ENCODE assay signal across 34 cellular contexts in genomic region chr2:100676346-100676745, GRCh38.
"Had no signal": no experiment of that assay in that cellular context is flagged by ENCODE, and none has a peak within 500 bp of the region (broad histone marks: within the 10 kb centered on the region; RNA-seq: fewer than 3 reads in every experiment).

No MANE protein-coding gene starts in this region.

- H3K9me3 Mint-ChIP-seq: activated B cell treated with CpG ODN at 0.5 μM for 24 hours; activated CD8-positive, alpha-beta T cell treated with anti-CD3 and anti-CD28 coated beads for 36 hours; activated T-cell treated with anti-CD3 and anti-CD28 coated beads, Interleukin-2, amount 50 U/mL, for 24 hours; activated T-helper 17 cell treated with anti-CD3 and anti-CD28 coated beads, Interleukin-2, amount 50 U/mL, for 72 hours; central memory CD8-positive, alpha-beta T cell; dendritic cell treated with granulocyte-macrophage colony-stimulating factor and Interleukin-4, amounts not matched to agents 40 ng/mL and 50 ng/mL, for 4 days; endodermal cell; T-helper 2 cell treated with Interferon-gamma antibody and Interleukin-4, amounts not matched to agents 5 μg/mL and 100 μg/mL, for 36 hours had no signal

- H3K4me3 ChIP-seq: dorsolateral prefrontal cortex, esophagus squamous epithelium, gastroesophageal sphincter, heart right ventricle, hepatocyte had no signal

- DNase-seq: activated B cell treated with CpG ODN at 0.5 μM for 24 hours; activated CD4-positive, alpha-beta T cell treated with anti-CD3 and anti-CD28 coated beads for 48 hours; activated CD4-positive, alpha-beta T cell treated with anti-CD3 and anti-CD28 coated beads, Interleukin-2, amount 50 U/mL, for 1 hour; activated CD4-positive, alpha-beta T cell treated with anti-CD3 and anti-CD28 coated beads, Interleukin-2, amount 50 U/mL, for 48 hours; activated CD8-positive, alpha-beta memory T cell treated with anti-CD3 and anti-CD28 coated beads for 24 hours; activated CD8-positive, alpha-beta memory T cell treated with anti-CD3 and anti-CD28 coated beads, Interleukin-2, amount 50 U/mL, for 48 hours; activated CD8-positive, alpha-beta T cell treated with anti-CD3 and anti-CD28 coated beads for 36 hours; activated effector memory CD4-positive, alpha-beta T cell treated with Interleukin-2 at 50 U/mL for 16 hours; activated gamma-delta T cell treated with Interleukin-2 at 50 U/mL for 16 hours; activated naive CD4-positive, alpha-beta T cell treated with anti-CD3 and anti-CD28 coated beads, Interleukin-2, amount 50 U/mL, for 16 hours; activated naive CD4-positive, alpha-beta T cell treated with Interleukin-2 at 50 U/mL for 16 hours; activated T-cell treated with anti-CD3 and anti-CD28 coated beads for 4 hours; activated T-cell treated with anti-CD3 and anti-CD28 coated beads, Interleukin-2, amount 50 U/mL, for 24 hours; amniotic stem cell; anterior cingulate cortex; brain microvascular endothelial cell; dorsolateral prefrontal cortex; effector memory CD4-positive, alpha-beta T cell; endodermal cell; esophagus squamous epithelium; foreskin melanocyte; heart right ventricle; T-helper 1 cell; T-helper 17 cell; T1000; WERI-Rb-1 had no signal

- ATAC-seq: activated CD4-positive, CD25-positive, alpha-beta regulatory T cell treated with anti-CD3 and anti-CD28 coated beads, Interleukin-2, amount 50 U/mL, for 24 hours; activated CD8-positive, alpha-beta T cell treated with anti-CD3 and anti-CD28 coated beads for 36 hours; activated T-helper 17 cell treated with anti-CD3 and anti-CD28 coated beads, Interleukin-2, amount 50 U/mL, for 72 hours; gastroesophageal sphincter; heart right ventricle; T-helper 17 cell had no signal

- H3K36me3 ChIP-seq: brain microvascular endothelial cell, esophagus squamous epithelium, gastroesophageal sphincter, heart right ventricle, WERI-Rb-1 had no signal

- H3K9me3 ChIP-seq: esophagus squamous epithelium, gastroesophageal sphincter, heart right ventricle had no signal

- H3K36me3 Mint-ChIP-seq: activated naive CD8-positive, alpha-beta T cell had no signal

- H3K27ac ChIP-seq: brain microvascular endothelial cell, esophagus squamous epithelium, gastroesophageal sphincter, heart right ventricle, hepatocyte, WERI-Rb-1 had no signal

- H3K27ac Mint-ChIP-seq: activated B cell treated with CpG ODN at 0.5 μM for 24 hours; activated CD8-positive, alpha-beta T cell treated with anti-CD3 and anti-CD28 coated beads for 36 hours; activated naive CD8-positive, alpha-beta T cell; activated T-cell treated with anti-CD3 and anti-CD28 coated beads, Interleukin-2, amount 50 U/mL, for 24 hours; activated T-helper 17 cell treated with anti-CD3 and anti-CD28 coated beads, Interleukin-2, amount 50 U/mL, for 72 hours; dendritic cell treated with granulocyte-macrophage colony-stimulating factor and Interleukin-4, amounts not matched to agents 40 ng/mL and 50 ng/mL, for 4 days; endodermal cell; T-helper 17 cell; T-helper 2 cell treated with Interferon-gamma antibody and Interleukin-4, amounts not matched to agents 5 μg/mL and 100 μg/mL, for 36 hours had no signal

- H3K27me3 ChIP-seq: brain microvascular endothelial cell, dorsolateral prefrontal cortex, esophagus squamous epithelium, gastroesophageal sphincter, heart right ventricle, hepatocyte had no signal

- H3K4me1 ChIP-seq: esophagus squamous epithelium, gastroesophageal sphincter had no signal

- H3K4me3 Mint-ChIP-seq: activated B cell treated with CpG ODN at 0.5 μM for 24 hours; activated CD8-positive, alpha-beta T cell treated with anti-CD3 and anti-CD28 coated beads for 36 hours; activated naive CD8-positive, alpha-beta T cell; activated T-cell treated with anti-CD3 and anti-CD28 coated beads, Interleukin-2, amount 50 U/mL, for 24 hours; activated T-helper 17 cell treated with anti-CD3 and anti-CD28 coated beads, Interleukin-2, amount 50 U/mL, for 72 hours; central memory CD8-positive, alpha-beta T cell; dendritic cell treated with granulocyte-macrophage colony-stimulating factor and Interleukin-4, amounts not matched to agents 40 ng/mL and 50 ng/mL, for 4 days; endodermal cell; T-helper 17 cell; T-helper 2 cell treated with Interferon-gamma antibody and Interleukin-4, amounts not matched to agents 5 μg/mL and 100 μg/mL, for 36 hours had no signal

- H3K4me1 Mint-ChIP-seq: activated B cell treated with CpG ODN at 0.5 μM for 24 hours; activated T-helper 17 cell treated with anti-CD3 and anti-CD28 coated beads, Interleukin-2, amount 50 U/mL, for 72 hours; endodermal cell had no signal

- H3K27me3 Mint-ChIP-seq: activated B cell treated with CpG ODN at 0.5 μM for 24 hours; activated CD8-positive, alpha-beta T cell treated with anti-CD3 and anti-CD28 coated beads for 36 hours; activated naive CD8-positive, alpha-beta T cell; activated T-cell treated with anti-CD3 and anti-CD28 coated beads, Interleukin-2, amount 50 U/mL, for 24 hours; activated T-helper 17 cell treated with anti-CD3 and anti-CD28 coated beads, Interleukin-2, amount 50 U/mL, for 72 hours; central memory CD8-positive, alpha-beta T cell; dendritic cell treated with granulocyte-macrophage colony-stimulating factor and Interleukin-4, amounts not matched to agents 40 ng/mL and 50 ng/mL, for 4 days; T-helper 17 cell had no signal
